ENCODE assay signal across 16 cellular contexts in the genomic region with DNA sequence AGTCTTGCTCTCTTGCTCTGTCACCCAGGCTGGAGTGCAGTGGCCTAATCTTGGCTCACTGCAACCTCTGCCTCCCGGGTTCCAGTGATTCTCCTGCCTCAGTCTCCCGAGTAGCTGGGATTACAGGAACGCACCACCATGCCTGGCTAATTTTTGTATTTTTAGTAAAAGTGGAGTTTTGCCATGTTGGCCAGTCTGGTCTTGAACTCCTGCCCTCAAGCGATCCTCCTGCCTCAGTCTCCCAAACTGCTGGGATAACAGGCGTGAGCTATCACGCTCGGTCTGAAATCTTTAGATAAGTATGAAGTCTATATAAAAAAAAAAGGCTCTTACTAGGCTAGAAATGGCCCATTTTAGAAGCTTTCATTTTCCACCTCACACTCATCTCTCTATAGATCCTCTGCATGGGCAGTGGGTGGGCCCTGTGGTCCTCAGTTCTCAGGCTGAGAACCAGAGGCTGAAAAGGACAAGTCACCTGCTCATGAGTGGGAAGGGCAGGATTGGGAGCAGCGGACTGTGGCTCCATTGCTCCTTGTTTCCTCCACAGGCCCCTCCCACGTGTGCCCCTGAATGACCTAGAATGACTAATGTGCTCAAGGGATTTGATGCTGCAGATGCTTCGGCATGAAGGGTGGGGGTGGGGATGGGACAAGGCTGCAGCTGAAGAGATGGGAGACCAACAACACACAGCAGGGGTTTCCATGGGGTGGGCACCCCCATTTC. TPM values are rescaled to one million over a fixed set of nuclear protein-coding genes. Genes with fewer than 3 reads are reported as not detected.
DNase-seq lines count a peak whose midpoint lies in the region; ATAC-seq and TF ChIP-seq lines count a peak whose summit lies in the region.
"Had no signal": no experiment of that assay in that cellular context is flagged by ENCODE, and none has a peak within 500 bp of the region (broad histone marks: within the 10 kb centered on the region; RNA-seq: fewer than 3 reads in every experiment).

No MANE protein-coding gene starts in this region.

- H2AK9ac ChIP-seq in IMR-90 (replicated peaks; ENCODE audit: low read depth, low read length, poor library complexity), result no peak overlapping the region

- H3K23ac ChIP-seq in IMR-90 (ENCODE audit: low read depth, low read length), result no peak overlapping the region

- dilution Hi-C loops in IMR-90 (cut with HindIII; ENCODE audit: low sequenced_read_pairs, unreplicated experiment), result no loop called here

- no peak overlapping the region for H4K91ac ChIP-seq in IMR-90 (ENCODE audit: insufficient read depth, low read depth, low read length)

- H3K36me3 Mint-ChIP-seq in natural killer cell treated with Interleukin-12 subunit alpha and Interleukin-12 subunit beta and Interleukin-15 and Interleukin-18, amount 100 ng/mL, for 72 hours, result no peaks in the 10 kb centered on the region
- H3K36me3 Mint-ChIP-seq: naive B cell had no signal

- H3K4me3 ChIP-seq in IMR-90 (ENCODE audit: insufficient read depth, low read depth, low read length), result no peak overlapping the region
- no peak overlapping the region for H3K4me3 ChIP-seq in astrocyte of the spinal cord (ENCODE audit: low read depth, low read length)
- H3K4me3 ChIP-seq in kidney epithelial cell (ENCODE audit: low read depth, low read length), result no peak overlapping the region
- H3K4me3 ChIP-seq: spleen had no signal

- H3K56ac ChIP-seq in IMR-90 (ENCODE audit: extremely low read depth, insufficient read depth, low read length), result no peak overlapping the region

- no peak overlapping the region for H3K4me2 ChIP-seq in IMR-90 (ENCODE audit: low read depth, low read length)

- H3K27me3 Mint-ChIP-seq in natural killer cell treated with Interleukin-12 subunit alpha and Interleukin-12 subunit beta and Interleukin-15 and Interleukin-18, amount 100 ng/mL, for 72 hours, result peaks cover 9% of the 10 kb centered on the region in 2 donors
- H3K27me3 Mint-ChIP-seq: naive B cell had no signal

- H2AFZ ChIP-seq in IMR-90 (replicated peaks; ENCODE audit: low read length, poor library complexity), result peak overlapping the region; percentile 28

- H3K9me3 ChIP-seq in IMR-90 (ENCODE audit: control insufficient read depth, insufficient read depth, low read length), result no peaks in the 10 kb centered on the region
- H3K9me3 ChIP-seq: spleen had no signal

- H3K4ac ChIP-seq in IMR-90 (ENCODE audit: low read depth, low read length), result no peak overlapping the region

- POLR2A ChIA-PET in IMR-90 (lab: Charles Lee; ENCODE audit: unreplicated experiment), result no interaction called here

- H2BK20ac ChIP-seq in IMR-90 (ENCODE audit: low read depth, low read length), result no peak overlapping the region

- H2BK120ac ChIP-seq in IMR-90 (ENCODE audit: low read depth, low read length), result no peak overlapping the region

- intact Hi-C loops in IMR-90 (cut with micrococcal nuclease), result no loop called here

- H4K20me1 ChIP-seq in IMR-90 (ENCODE audit: insufficient read depth, low read length), result no peaks in the 10 kb centered on the region

- H2AK5ac ChIP-seq in IMR-90 (ENCODE audit: low read depth, low read length), result no peak overlapping the region

- no peak overlapping the region for H4K5ac ChIP-seq in IMR-90 (ENCODE audit: low read depth, low read length)

- H3K14ac ChIP-seq in IMR-90 (replicated peaks; ENCODE audit: low read depth, low read length), result no peak overlapping the region

- H3K36me3 ChIP-seq in IMR-90 (ENCODE audit: control insufficient read depth, insufficient read depth, low read length) (no peaks in the 10 kb centered on the region), kidney epithelial cell (ENCODE audit: control insufficient read depth, insufficient read depth, low read length) (no peaks in the 10 kb centered on the region)
- H3K36me3 ChIP-seq: spleen had no signal

- H3K9me3 Mint-ChIP-seq in natural killer cell treated with Interleukin-12 subunit alpha and Interleukin-12 subunit beta and Interleukin-15 and Interleukin-18, amount 100 ng/mL, for 72 hours, result no peaks in the 10 kb centered on the region
- H3K9me3 Mint-ChIP-seq: endodermal cell had no signal

- no TSS peak for BruUV-seq in IMR-90 (replicated peaks; lab: Mats Ljungman, UMichigan)

- H3K4me1 ChIP-seq in IMR-90 (ENCODE audit: control insufficient read depth, insufficient read depth, low read length), result no peaks in the 10 kb centered on the region

- no peak overlapping the region for H2BK5ac ChIP-seq in IMR-90 (ENCODE audit: low read depth, low read length, poor library complexity, severe bottlenecking)

- H3K27ac ChIP-seq in IMR-90 (ENCODE audit: insufficient read depth, low read length), result no peak overlapping the region
- H3K27ac ChIP-seq: spleen had no signal

- no peak for TF ChIP-seq POLR2A in IMR-90 (IDR thresholded peaks at IDR 0.05; ENCODE audit: low read depth, low read length)

- H3K9me1 ChIP-seq in IMR-90 (ENCODE audit: insufficient read depth, low read length), result no peaks in the 10 kb centered on the region

- H3K27me3 ChIP-seq in IMR-90 (ENCODE audit: control insufficient read depth, insufficient read depth, low read length) (no peaks in the 10 kb centered on the region), kidney epithelial cell (ENCODE audit: control insufficient read depth, insufficient read depth, low read length) (no peaks in the 10 kb centered on the region)

- no peak overlapping the region for H4K8ac ChIP-seq in IMR-90 (ENCODE audit: low read depth in 2 of 2, low read length in 2 of 2)

- TF ChIP-seq RAD21 in IMR-90 (IDR thresholded peaks at IDR 0.05; ENCODE audit: low read length), result no peak

- CTCF ChIA-PET in IMR-90 (lab: Yijun Ruan, JAX), result interaction anchor here (4.1 kb wide), 1 partner anchor 9 kb away, joined by 51 read pairs; no protein-coding TSS in a partner anchor

- H3K4me1 Mint-ChIP-seq in natural killer cell treated with Interleukin-12 subunit alpha and Interleukin-12 subunit beta and Interleukin-15 and Interleukin-18, amount 100 ng/mL, for 72 hours (ENCODE audit: low read depth in 2 of 2), result no peaks in the 10 kb centered on the region

- DNase-seq in AG20443 (ENCODE audit: low spot score) (peak; percentile 33), IMR-90 (peak; percentile 39), astrocyte of the spinal cord (ENCODE audit: low read depth, low spot score) (peak; percentile 13), kidney epithelial cell (ENCODE audit: low read depth) (peak; percentile 64), T-helper 1 cell (no peak)
- no peak for DNase-seq in natural killer cell treated with Interleukin-12 subunit alpha and Interleukin-12 subunit beta and Interleukin-15 and Interleukin-18, amount 100 ng/mL, for 72 hours (ENCODE audit: low spot score)
- no peak for DNase-seq in activated naive CD4-positive, alpha-beta T cell treated with anti-CD3 and anti-CD28 coated beads, Interleukin-2, amount 50 U/mL, for 16 hours
- DNase-seq: activated CD8-positive, alpha-beta memory T cell treated with anti-CD3 and anti-CD28 coated beads, Interleukin-2, amount 50 U/mL, for 4 hours; amygdala; endodermal cell; naive B cell; NCI-H2081; spleen had no signal

- ATAC-seq in IMR-90 (ENCODE audit: low read depth) (peak; percentile 71), HG02623 (IDR thresholded peaks at IDR 0.05; ENCODE audit: unreplicated experiment) (no peak)
- ATAC-seq in natural killer cell treated with Interleukin-12 subunit alpha and Interleukin-12 subunit beta and Interleukin-15 and Interleukin-18, amount 100 ng/mL, for 72 hours, result no peak

- no peaks in the 10 kb centered on the region for H3K79me1 ChIP-seq in IMR-90 (ENCODE audit: low read depth in 1 of 2, low read length in 2 of 2)

- TF ChIP-seq CTCF in IMR-90 (conservative IDR thresholded peaks at IDR 0.05; ENCODE audit: low read depth, low read length) (no peak), astrocyte of the spinal cord (IDR thresholded peaks at IDR 0.05; ENCODE audit: low read depth, low read length) (no peak), kidney epithelial cell (IDR thresholded peaks at IDR 0.05; ENCODE audit: insufficient read depth, low read length, poor library complexity, severe bottlenecking) (no peak)

- no peak overlapping the region for H3K27ac Mint-ChIP-seq in natural killer cell treated with Interleukin-12 subunit alpha and Interleukin-12 subunit beta and Interleukin-15 and Interleukin-18, amount 100 ng/mL, for 72 hours
- H3K27ac Mint-ChIP-seq: endodermal cell had no signal

- H3K18ac ChIP-seq in IMR-90 (ENCODE audit: low read depth, low read length), result no peak overlapping the region

- in situ Hi-C loops in IMR-90 (cut with MboI; ENCODE audit: low sequenced_read_pairs) (loop anchor here (10.0 kb wide), 1 partner anchor 114 kb away; no protein-coding TSS in a partner anchor), astrocyte of the spinal cord (cut with HindIII; ENCODE audit: low sequenced_read_pairs) (no loop called here)

- no peak overlapping the region for H2BK15ac ChIP-seq in IMR-90 (ENCODE audit: low read depth, low read length)

- H3K9ac ChIP-seq in IMR-90 (ENCODE audit: low read depth, low read length), result no peak overlapping the region

- WGBS in IMR-90 (ENCODE audit: extremely low coverage in 2 of 2, insufficient read length in 1 of 2), 2 experiments, result no CpG with 5 or more reads among the region's 10 CpGs

- no peak overlapping the region for H3K4me3 Mint-ChIP-seq in natural killer cell treated with Interleukin-12 subunit alpha and Interleukin-12 subunit beta and Interleukin-15 and Interleukin-18, amount 100 ng/mL, for 72 hours
- H3K4me3 Mint-ChIP-seq: endodermal cell had no signal

TF ChIP-seq in IMR-90, 13 proteins besides CTCF, POLR2A, EP300 and RAD21 (continues in another document):
- TF ChIP-seq CEBPB (IDR thresholded peaks at IDR 0.05; ENCODE audit: low read depth, low read length), result no peak
- no peak for TF ChIP-seq USF2 (IDR thresholded peaks at IDR 0.05; ENCODE audit: low read depth, low read length)

RNA-seq across cellular contexts. Expression of gene PRAME, which starts 19.8 kb away (rescaled TPM):
- total RNA-seq in IMR-90 (2012; rRNA removed) (not detected in 2 replicates), kidney epithelial cell (3.7 and 3.8 TPM in 2 replicates)
- not detected in 2 replicates for polyA plus RNA-seq in IMR-90 (2012; rRNA removed)
- polyA plus RNA-seq in IMR-90 (2012; cell fraction: cytosol; rRNA removed), result not detected in 2 replicates
- polyA plus RNA-seq in IMR-90 (2012; cell fraction: nucleus; rRNA removed; ENCODE audit: low replicate concordance), result not detected in 2 replicates
- under 1 TPM in 1 of 2 donors, not detected in 1; 0.93 TPM for total RNA-seq in natural killer cell treated with Interleukin-12 subunit alpha and Interleukin-12 subunit beta and Interleukin-15 and Interleukin-18, amount 100 ng/mL, for 72 hours
- total RNA-seq: urinary bladder had no signal
- polyA plus RNA-seq: urinary bladder had no signal

RNA-seq across cellular contexts. Expression of gene ZNF280A, which starts 58.8 kb away (rescaled TPM):
- total RNA-seq in IMR-90 (2012; rRNA removed) (not detected in 2 replicates), kidney epithelial cell (not detected in 2 replicates)
- polyA plus RNA-seq in IMR-90 (2012; rRNA removed), result not detected in 2 replicates
- polyA plus RNA-seq in IMR-90 (2012; cell fraction: cytosol; rRNA removed), result not detected in 2 replicates
- not detected in 2 replicates for polyA plus RNA-seq in IMR-90 (2012; cell fraction: nucleus; rRNA removed; ENCODE audit: low replicate concordance)
- total RNA-seq in natural killer cell treated with Interleukin-12 subunit alpha and Interleukin-12 subunit beta and Interleukin-15 and Interleukin-18, amount 100 ng/mL, for 72 hours, result not detected
- total RNA-seq: urinary bladder had no signal
- polyA plus RNA-seq: BJ, spleen, urinary bladder had no signal

Comparison
In these comparisons a context has a peak if more than half of its experiments do, and no peak if none do; other contexts are left out.
1. DNase-seq: peak in AG20443 (single experiment), IMR-90 (single experiment), astrocyte of the spinal cord (single experiment) and kidney epithelial cell (single experiment); none in T-helper 1 cell (0 of 5), natural killer cell treated with Interleukin-12 subunit alpha and Interleukin-12 subunit beta and Interleukin-15 and Interleukin-18, amount 100 ng/mL, for 72 hours (single experiment) and activated naive CD4-positive, alpha-beta T cell treated with anti-CD3 and anti-CD28 coated beads, Interleukin-2, amount 50 U/mL, for 16 hours (single experiment).